Comparison of ENCODE assay signal across 8 cellular contexts in the genomic region with DNA sequence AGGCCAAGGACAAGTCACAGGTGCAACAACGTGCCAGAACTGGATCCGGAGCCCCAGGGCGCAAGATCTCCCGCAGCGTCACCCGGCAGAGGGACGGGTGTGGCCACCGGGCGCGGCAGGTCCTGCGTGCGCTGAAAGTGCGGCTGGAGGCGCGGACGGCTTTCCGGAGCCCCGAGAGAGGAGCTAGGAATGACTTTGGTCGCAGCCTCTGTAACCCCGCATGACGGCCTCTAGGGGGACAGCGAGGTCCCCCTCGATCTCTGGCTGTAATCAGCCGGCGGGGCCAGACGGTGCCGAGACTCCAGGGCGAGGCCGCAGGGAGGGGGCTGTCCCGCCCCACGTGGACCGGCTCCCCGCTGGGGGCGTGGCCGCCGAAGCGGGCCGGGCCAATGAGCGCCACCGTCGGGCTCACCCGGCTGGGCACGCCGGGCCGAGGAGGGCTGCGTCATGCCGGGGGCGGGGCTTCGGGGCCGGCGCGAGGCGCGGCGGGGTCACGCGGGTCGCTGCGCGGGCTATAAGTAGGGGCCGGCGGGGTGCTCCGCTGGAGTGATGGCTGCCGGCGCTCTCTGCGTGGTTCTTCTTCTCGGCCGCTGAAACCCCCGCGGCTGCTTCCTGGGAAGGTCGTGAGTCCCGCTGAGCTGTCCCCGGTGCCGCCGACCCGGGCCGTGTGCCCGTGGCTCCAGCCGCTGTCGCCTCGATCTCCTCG. TPM values are rescaled to one million over a fixed set of nuclear protein-coding genes. Genes with fewer than 3 reads are reported as not detected.
DNase-seq lines count a peak whose midpoint lies in the region; ATAC-seq and TF ChIP-seq lines count a peak whose summit lies in the region.

Gene SLC20A1 (plus strand): TSS at position 544 of the 706 bp plus-strand sequence. CDS start 890 bp downstream, outside the sequence.

- POLR2A ChIA-PET in CD8-positive, alpha-beta memory T cell (lab: Charles Lee), result interaction anchor here (1.0 to 5.0 kb wide), 11 partner anchors 9 to 591 kb away, joined by 4 to 96 read pairs (median 6); partner anchors contain the start of genes CHCHD5 and TMEM87B

- H3K9me3 Mint-ChIP-seq in CD8-positive, alpha-beta memory T cell, result no peaks in the 10 kb centered on the region

- peak within 1 kb of the TSS; percentile 91 to 97 (median 95) for H3K27ac Mint-ChIP-seq in CD8-positive, alpha-beta memory T cell

- CTCF ChIA-PET in CD8-positive, alpha-beta memory T cell (lab: Charles Lee), result interaction anchor here (0.7 to 8.4 kb wide), 15 partner anchors 9 to 591 kb away, joined by 3 to 147 read pairs (median 3); partner anchors contain the start of gene TMEM87B

- H3K9me3 ChIP-seq in CD8-positive, alpha-beta memory T cell (ENCODE audit: low read length), result no peaks in the 10 kb centered on the region

- peaks cover 51% of the 10 kb centered on the region for H3K4me1 ChIP-seq in CD8-positive, alpha-beta memory T cell (ENCODE audit: insufficient read depth, low read length)

- peak within 1 kb of the TSS; percentile 89 to 98 (median 93) for H3K4me3 Mint-ChIP-seq in CD8-positive, alpha-beta memory T cell

- TF ChIP-seq CTCF in HL-60 (IDR thresholded peaks at IDR 0.05; ENCODE audit: insufficient read depth, low read length), result peak; percentile 50

- peak; percentile 95 for ATAC-seq in GM19455 (IDR thresholded peaks at IDR 0.05; ENCODE audit: unreplicated experiment)

- H3K27me3 Mint-ChIP-seq in CD8-positive, alpha-beta memory T cell, result no peaks in the 10 kb centered on the region

- H3K4me3 ChIP-seq in CD8-positive, alpha-beta memory T cell (ENCODE audit: low read length), result peak within 1 kb of the TSS; percentile 68
- peak within 1 kb of the TSS; percentile 93 for H3K4me3 ChIP-seq in HL-60 (replicated peaks; ENCODE audit: insufficient read depth, low read length)

- H3K36me3 ChIP-seq in CD8-positive, alpha-beta memory T cell (ENCODE audit: insufficient read depth, low read length), result peaks cover 17% of the 10 kb centered on the region

- H3K4me1 Mint-ChIP-seq in CD8-positive, alpha-beta memory T cell, result peaks cover 59 to 73% (median 72%) of the 10 kb centered on the region in 3 donors

- H3K27me3 ChIP-seq in CD8-positive, alpha-beta memory T cell (ENCODE audit: insufficient read depth, low read length, poor library complexity, severe bottlenecking), result no peaks in the 10 kb centered on the region
- H3K27me3 ChIP-seq in HL-60 (ENCODE audit: insufficient read depth, poor library complexity, severe bottlenecking), result no peaks in the 10 kb centered on the region

- peak; percentile 98 to 99 (median 98) for DNase-seq in CD8-positive, alpha-beta memory T cell
- peak; percentile 91 to 95 for DNase-seq in HL-60 (ENCODE audit: low read depth in 1 of 2, low spot score in 1 of 2)
- peak; percentile 77 for DNase-seq in NK-92 (lab: John Stamatoyannopoulos, UW; ENCODE audit: unreplicated experiment)
- DNase-seq in activated CD8-positive, alpha-beta memory T cell treated with anti-CD3 and anti-CD28 coated beads for 24 hours, result peak; percentile 99
- peak; percentile 96 for DNase-seq in effector CD8-positive, alpha-beta T cell (lab: John Stamatoyannopoulos, UW)
- DNase-seq in medulla oblongata (ENCODE audit: extremely low spot score), result peak; percentile 97
- DNase-seq in stimulated activated CD8-positive, alpha-beta memory T cell treated with anti-CD3 and anti-CD28 coated beads, Interleukin-12 subunit alpha, Interleukin-12 subunit beta, amount 100 ng/mL, for 24 hours (ENCODE audit: extremely low read depth), result peak; percentile 96

- peaks cover 23 to 42% (median 27%) of the 10 kb centered on the region in 3 donors for H3K36me3 Mint-ChIP-seq in CD8-positive, alpha-beta memory T cell

- H3K27ac ChIP-seq in CD8-positive, alpha-beta memory T cell (ENCODE audit: low read depth, low read length), result peak within 1 kb of the TSS; percentile 90
- H3K27ac ChIP-seq in HL-60 (replicated peaks), result peak within 1 kb of the TSS; percentile 96

RNA-seq across cellular contexts. Expression of gene SLC20A1, which starts in this region (rescaled TPM):
- 100 to 1,000 TPM; 102 to 105 TPM for total RNA-seq in CD8-positive, alpha-beta memory T cell
- 68.0 TPM for polyA plus RNA-seq in CD8-positive, alpha-beta memory T cell

Comparison
In these comparisons a context has a peak if more than half of its experiments do, and no peak if none do; other contexts are left out.
1. Peak in every context shown above with its lines: DNase-seq, ATAC-seq, H3K4me3 ChIP-seq and H3K27ac ChIP-seq.